1 cellular context compared by ENCODE assay signal in genomic region chr9:131605770-131606590, GRCh38.
TF ChIP-seq lines count a peak whose summit lies in the region.

No MANE protein-coding gene starts in this region.

TF ChIP-seq in H1, 55 proteins besides CTCF, POLR2A, EP300 and RAD21:
- TF ChIP-seq SIX5 (IDR thresholded peaks at IDR 0.05; ENCODE audit: low read depth, low read length) (no peak), SIN3A (conservative IDR thresholded peaks at IDR 0.05 in 1 of 2, IDR thresholded peaks at IDR 0.05 in 1 of 2; ENCODE audit: low read depth in 1 of 2, low read length in 2 of 2) (no peak), ATF3 (IDR thresholded peaks at IDR 0.05; ENCODE audit: insufficient read depth, low read depth, low read length) (no peak), SUZ12 (IDR thresholded peaks at IDR 0.05; ENCODE audit: low read length) (no peak), GTF2F1 (IDR thresholded peaks at IDR 0.05; ENCODE audit: borderline replicate concordance, low read depth, low read length) (no peak), PHF8 (conservative IDR thresholded peaks at IDR 0.05; ENCODE audit: low read depth, low read length) (no peak), SP1 (IDR thresholded peaks at IDR 0.05; ENCODE audit: low read depth, low read length) (no peak), POU5F1 (IDR thresholded peaks at IDR 0.05; ENCODE audit: low read depth, low read length) (no peak), MAX (IDR thresholded peaks at IDR 0.05) (no peak)
- TF ChIP-seq, protein P1, sequence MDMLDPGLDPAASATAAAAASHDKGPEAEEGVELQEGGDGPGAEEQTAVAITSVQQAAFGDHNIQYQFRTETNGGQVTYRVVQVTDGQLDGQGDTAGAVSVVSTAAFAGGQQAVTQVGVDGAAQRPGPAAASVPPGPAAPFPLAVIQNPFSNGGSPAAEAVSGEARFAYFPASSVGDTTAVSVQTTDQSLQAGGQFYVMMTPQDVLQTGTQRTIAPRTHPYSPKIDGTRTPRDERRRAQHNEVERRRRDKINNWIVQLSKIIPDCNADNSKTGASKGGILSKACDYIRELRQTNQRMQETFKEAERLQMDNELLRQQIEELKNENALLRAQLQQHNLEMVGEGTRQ (IDR thresholded peaks at IDR 0.05; ENCODE audit: low read length): no peak
